27 cellular contexts compared by ENCODE assay signal in the genomic region with DNA sequence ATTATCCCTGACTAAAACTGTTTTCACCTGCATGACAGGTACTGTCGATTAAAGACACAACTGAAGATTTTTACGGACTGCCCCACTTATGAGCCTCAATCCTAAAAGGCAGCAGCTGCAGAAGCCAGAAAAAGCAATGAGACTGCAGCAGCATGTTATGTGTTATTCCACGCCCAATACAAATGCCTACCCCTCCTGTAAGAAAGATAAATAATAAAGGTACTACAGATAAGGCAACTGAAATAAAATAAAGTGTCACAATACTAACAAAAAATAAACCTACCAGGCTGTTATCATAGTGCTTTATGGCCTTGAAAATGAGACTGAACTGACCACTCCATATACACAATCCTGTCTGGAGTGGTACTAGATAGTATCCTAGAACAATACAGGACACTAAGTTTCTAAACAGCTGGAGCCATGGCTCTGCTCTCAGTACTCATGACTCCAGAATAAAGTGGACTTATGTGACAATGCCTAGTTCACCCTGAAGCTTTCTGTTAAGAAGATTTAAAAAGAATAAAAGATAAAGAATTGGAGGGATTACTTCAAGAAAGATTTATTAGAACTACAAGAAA. TPM values are rescaled to one million over a fixed set of nuclear protein-coding genes. Genes with fewer than 3 reads are reported as not detected.
DNase-seq lines count a peak whose midpoint lies in the region; ATAC-seq and TF ChIP-seq lines count a peak whose summit lies in the region.
"Had no signal": no experiment of that assay in that cellular context is flagged by ENCODE, and none has a peak within 500 bp of the region (broad histone marks: within the 10 kb centered on the region; RNA-seq: fewer than 3 reads in every experiment).

No MANE protein-coding gene starts in this region.

- H3K4me1 ChIP-seq in CD4-positive, CD25-positive, alpha-beta regulatory T cell (ENCODE audit: control insufficient read depth, insufficient read depth, low read length, poor library complexity, severe bottlenecking): peaks cover 56% of the 10 kb centered on the region
- H3K4me1 ChIP-seq in CD8-positive, alpha-beta T cell (ENCODE audit: insufficient read depth, low read length): peaks cover 62% of the 10 kb centered on the region

- POLR2A ChIA-PET in CD8-positive, alpha-beta T cell (lab: Charles Lee): interaction anchor here (2.4 kb wide), 1 partner anchor 10 kb away, joined by 13 read pairs; the partner anchor contains the start of gene BCLAF1

- H3K27ac Mint-ChIP-seq in CD4-positive, CD25-positive, alpha-beta regulatory T cell: no peak overlapping the region
- no peak overlapping the region for H3K27ac Mint-ChIP-seq in CD8-positive, alpha-beta T cell
- H3K27ac Mint-ChIP-seq in effector memory CD8-positive, alpha-beta T cell: peak overlapping the region; percentile 12 to 57
- H3K27ac Mint-ChIP-seq in memory B cell: peak overlapping the region; percentile 74
- H3K27ac Mint-ChIP-seq: activated CD4-positive, alpha-beta T cell treated with anti-CD3 and anti-CD28 coated beads for 36 hours; endodermal cell; GM23338; nephron progenitor cell; stimulated activated memory B cell treated with anti-CD40 and anti-IgM and Interleukin-4, amounts not matched to agents 10 μg/mL and 1 μg/mL and 100 μg/mL, for 72 hours had no signal

- H3K4me3 ChIP-seq in CD4-positive, CD25-positive, alpha-beta regulatory T cell (ENCODE audit: low read depth, low read length): peak overlapping the region; percentile 75
- no peak overlapping the region for H3K4me3 ChIP-seq in CD8-positive, alpha-beta T cell (ENCODE audit: low read depth, low read length)
- H3K4me3 ChIP-seq: esophagus squamous epithelium, GM23338, hepatocyte had no signal

- peak overlapping the region in 3 of 4 donors; percentile 8 to 77 (median 34) for H3K4me3 Mint-ChIP-seq in CD4-positive, CD25-positive, alpha-beta regulatory T cell
- H3K4me3 Mint-ChIP-seq in CD8-positive, alpha-beta T cell: peak overlapping the region; percentile 12
- peak overlapping the region in 1 of 2 donors; percentile 79 for H3K4me3 Mint-ChIP-seq in effector memory CD8-positive, alpha-beta T cell
- H3K4me3 Mint-ChIP-seq in memory B cell: no peak overlapping the region
- H3K4me3 Mint-ChIP-seq: activated CD4-positive, alpha-beta T cell treated with anti-CD3 and anti-CD28 coated beads for 36 hours; endodermal cell; GM23338; nephron progenitor cell; stimulated activated memory B cell treated with anti-CD40 and anti-IgM and Interleukin-4, amounts not matched to agents 10 μg/mL and 1 μg/mL and 100 μg/mL, for 72 hours had no signal

- H3K36me3 ChIP-seq in CD4-positive, CD25-positive, alpha-beta regulatory T cell (ENCODE audit: control insufficient read depth, insufficient read depth, low read length): peaks cover 57% of the 10 kb centered on the region
- peaks cover 22% of the 10 kb centered on the region for H3K36me3 ChIP-seq in CD8-positive, alpha-beta T cell (ENCODE audit: insufficient read depth, low read length)

- no peaks in the 10 kb centered on the region for H3K9me3 ChIP-seq in CD4-positive, CD25-positive, alpha-beta regulatory T cell (ENCODE audit: control insufficient read depth in 2 of 2, low read length in 2 of 2)
- no peaks in the 10 kb centered on the region for H3K9me3 ChIP-seq in CD8-positive, alpha-beta T cell (ENCODE audit: low read length)
- H3K9me3 ChIP-seq: esophagus squamous epithelium, SK-N-SH had no signal

- peaks cover 52 to 82% (median 63%) of the 10 kb centered on the region in 4 donors for H3K4me1 Mint-ChIP-seq in CD4-positive, CD25-positive, alpha-beta regulatory T cell
- H3K4me1 Mint-ChIP-seq in CD8-positive, alpha-beta T cell (ENCODE audit: low read depth): peaks cover 74% of the 10 kb centered on the region
- peaks cover 43 to 71% of the 10 kb centered on the region in 2 donors for H3K4me1 Mint-ChIP-seq in effector memory CD8-positive, alpha-beta T cell (ENCODE audit: low read depth in 2 of 2)
- peaks cover 33% of the 10 kb centered on the region for H3K4me1 Mint-ChIP-seq in memory B cell

- no peaks in the 10 kb centered on the region for H3K27me3 Mint-ChIP-seq in CD4-positive, CD25-positive, alpha-beta regulatory T cell
- no peaks in the 10 kb centered on the region for H3K27me3 Mint-ChIP-seq in CD8-positive, alpha-beta T cell (ENCODE audit: low read depth)
- no peaks in the 10 kb centered on the region for H3K27me3 Mint-ChIP-seq in effector memory CD8-positive, alpha-beta T cell
- H3K27me3 Mint-ChIP-seq in memory B cell: no peaks in the 10 kb centered on the region
- H3K27me3 Mint-ChIP-seq: activated CD4-positive, alpha-beta T cell treated with anti-CD3 and anti-CD28 coated beads for 36 hours; stimulated activated memory B cell treated with anti-CD40 and anti-IgM and Interleukin-4, amounts not matched to agents 10 μg/mL and 1 μg/mL and 100 μg/mL, for 72 hours had no signal

- no peak overlapping the region for H3K27ac ChIP-seq in CD4-positive, CD25-positive, alpha-beta regulatory T cell (ENCODE audit: insufficient read depth, low read length, poor library complexity, severe bottlenecking)
- no peak overlapping the region for H3K27ac ChIP-seq in CD8-positive, alpha-beta T cell (ENCODE audit: low read depth, low read length)
- H3K27ac ChIP-seq: C4-2B, esophagus squamous epithelium, hepatocyte, parathyroid adenoma had no signal

- ATAC-seq in CD4-positive, CD25-positive, alpha-beta regulatory T cell (ENCODE audit: low read depth in 2 of 2): no peak
- no peak for ATAC-seq in CD8-positive, alpha-beta T cell
- ATAC-seq in effector memory CD8-positive, alpha-beta T cell (replicated peaks): no peak
- no peak for ATAC-seq in memory B cell (ENCODE audit: low read depth)
- no peak for ATAC-seq in HG02759 (IDR thresholded peaks at IDR 0.05; ENCODE audit: unreplicated experiment)
- ATAC-seq: activated CD4-positive, alpha-beta T cell treated with anti-CD3 and anti-CD28 coated beads for 36 hours; GM23338; sciatic nerve; stimulated activated memory B cell treated with anti-CD40 and anti-IgM and Interleukin-4, amounts not matched to agents 10 μg/mL and 1 μg/mL and 100 μg/mL, for 72 hours had no signal

- intact Hi-C loops in CD8-positive, alpha-beta T cell (cut with DNase I, micrococcal nuclease): loop anchor here (2.0 to 10.0 kb wide), 5 partner anchors 13 to 1095 kb away; partner anchors contain the start of genes MAP3K5 (in 1 of the 2) and MYB (in 1 of the 2)

- peaks cover 45% of the 10 kb centered on the region for H3K36me3 Mint-ChIP-seq in CD4-positive, CD25-positive, alpha-beta regulatory T cell
- H3K36me3 Mint-ChIP-seq in CD8-positive, alpha-beta T cell: peaks cover 72% of the 10 kb centered on the region
- H3K36me3 Mint-ChIP-seq in effector memory CD8-positive, alpha-beta T cell (ENCODE audit: insufficient read depth): peaks cover 88% of the 10 kb centered on the region
- peaks cover 26% of the 10 kb centered on the region for H3K36me3 Mint-ChIP-seq in memory B cell

- CTCF ChIA-PET in CD8-positive, alpha-beta T cell (lab: Charles Lee): interaction anchor here (1.0 kb wide), 1 partner anchor 18 kb away, joined by 3 read pairs; no protein-coding TSS in a partner anchor

- no peak for DNase-seq in CD4-positive, CD25-positive, alpha-beta regulatory T cell
- no peak for DNase-seq in CD8-positive, alpha-beta T cell
- DNase-seq in effector memory CD8-positive, alpha-beta T cell: no peak
- DNase-seq in memory B cell (ENCODE audit: low spot score in 2 of 2) (no peak), glomerular visceral epithelial cell (ENCODE audit: extremely low spot score) (no peak), HuH-7.5 (ENCODE audit: low spot score) (no peak)
- DNase-seq: activated CD4-positive, alpha-beta T cell treated with anti-CD3 and anti-CD28 coated beads for 36 hours; activated T-cell treated with anti-CD3 and anti-CD28 coated beads for 4 hours; amniotic stem cell; endodermal cell; esophagus squamous epithelium; foreskin melanocyte; Karpas-422; left cardiac atrium; NCI-H1436; NCI-H446 treated with DMSO at 0.1 percent for 48 hours; nephron progenitor cell; RPMI8226; SK-N-SH; stimulated activated CD4-positive, alpha-beta T cell treated with anti-CD3 and anti-CD28 coated beads, Interleukin-4, amount 100 ng/mL, for 4 hours had no signal

- H3K27me3 ChIP-seq in CD4-positive, CD25-positive, alpha-beta regulatory T cell (ENCODE audit: control insufficient read depth, insufficient read depth, low read length): no peaks in the 10 kb centered on the region
- H3K27me3 ChIP-seq in CD8-positive, alpha-beta T cell (ENCODE audit: insufficient read depth, low read length): no peaks in the 10 kb centered on the region
- H3K27me3 ChIP-seq: esophagus squamous epithelium, hepatocyte had no signal

- H3K9me3 Mint-ChIP-seq in CD4-positive, CD25-positive, alpha-beta regulatory T cell: no peaks in the 10 kb centered on the region
- no peaks in the 10 kb centered on the region for H3K9me3 Mint-ChIP-seq in CD8-positive, alpha-beta T cell
- no peaks in the 10 kb centered on the region for H3K9me3 Mint-ChIP-seq in effector memory CD8-positive, alpha-beta T cell
- no peaks in the 10 kb centered on the region for H3K9me3 Mint-ChIP-seq in memory B cell
- H3K9me3 Mint-ChIP-seq: endodermal cell; nephron progenitor cell; stimulated activated memory B cell treated with anti-CD40 and anti-IgM and Interleukin-4, amounts not matched to agents 10 μg/mL and 1 μg/mL and 100 μg/mL, for 72 hours had no signal

- no peak for TF ChIP-seq CTCF in CD8-positive, alpha-beta T cell (IDR thresholded peaks at IDR 0.05)

RNA-seq across cellular contexts. Expression of gene BCLAF1, which starts 9.5 kb away (rescaled TPM):
- 429 TPM for total RNA-seq in CD4-positive, CD25-positive, alpha-beta regulatory T cell
- polyA plus RNA-seq in CD4-positive, CD25-positive, alpha-beta regulatory T cell: 100 to 1,000 TPM in 2 of 4 donors, 10 to 100 TPM in 2; 80.5 to 112 (median 97.3) TPM
- 100 to 1,000 TPM; 471 to 494 TPM for total RNA-seq in CD8-positive, alpha-beta T cell

RNA-seq across cellular contexts. Expression of gene MTFR2, which starts 30.0 kb away (rescaled TPM):
- total RNA-seq in CD4-positive, CD25-positive, alpha-beta regulatory T cell: 3.7 TPM
- polyA plus RNA-seq in CD4-positive, CD25-positive, alpha-beta regulatory T cell: 1 to 10 TPM; 1.0 to 2.0 (median 1.8) TPM
- 1 to 10 TPM; 1.3 to 1.5 TPM for total RNA-seq in CD8-positive, alpha-beta T cell

Comparison
In these comparisons a context has a peak if more than half of its experiments do, and no peak if none do; other contexts are left out.
1. H3K27ac Mint-ChIP-seq: peak in effector memory CD8-positive, alpha-beta T cell (2 of 2) and memory B cell (single experiment); none in CD4-positive, CD25-positive, alpha-beta regulatory T cell (0 of 3) and CD8-positive, alpha-beta T cell (single experiment).